24 cellular contexts compared by ENCODE assay signal in the genomic region with DNA sequence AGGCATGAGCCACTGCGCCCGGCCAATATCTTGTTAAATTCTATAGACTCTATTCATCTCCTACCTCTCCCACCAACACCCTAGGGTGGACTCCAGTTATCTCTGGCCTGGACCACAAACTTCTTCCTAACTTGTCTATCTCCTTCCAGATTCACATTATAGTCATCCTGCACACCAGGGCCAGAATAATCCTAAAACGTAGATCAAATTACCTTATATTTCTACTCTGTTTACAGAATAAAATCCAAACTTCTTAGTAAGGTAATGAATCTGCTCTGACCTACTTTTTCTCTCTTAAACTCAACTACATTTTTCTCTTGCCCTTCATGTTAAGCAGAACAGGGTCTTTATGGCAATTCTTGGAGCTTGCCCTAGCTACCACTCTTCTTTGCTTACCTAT. TPM values are rescaled to one million over a fixed set of nuclear protein-coding genes. Genes with fewer than 3 reads are reported as not detected.
DNase-seq lines count a peak whose midpoint lies in the region; ATAC-seq and TF ChIP-seq lines count a peak whose summit lies in the region.
"Had no signal": no experiment of that assay in that cellular context is flagged by ENCODE, and none has a peak within 500 bp of the region (broad histone marks: within the 10 kb centered on the region; RNA-seq: fewer than 3 reads in every experiment).

No MANE protein-coding gene starts in this region.

- H3K9me3 ChIP-seq in adipocyte (ENCODE audit: control insufficient read depth, low read length): no peaks in the 10 kb centered on the region
- H3K9me3 ChIP-seq: left ventricle myocardium inferior, pancreas, tibial nerve had no signal

- TF ChIP-seq CTCF in glutamatergic neuron (IDR thresholded peaks at IDR 0.05; ENCODE audit: partially characterized antibody, unreplicated experiment): no peak

- no peak for ATAC-seq in activated CD4-positive, alpha-beta T cell treated with anti-CD3 and anti-CD28 coated beads for 36 hours
- ATAC-seq in GM21737 (IDR thresholded peaks at IDR 0.05; ENCODE audit: unreplicated experiment): no peak
- ATAC-seq: natural killer cell treated with Interleukin-12 subunit alpha and Interleukin-12 subunit beta and Interleukin-15 and Interleukin-18, amount 100 ng/mL, for 72 hours; pancreas; WTC11 had no signal

- peaks cover 38% of the 10 kb centered on the region for H3K36me3 Mint-ChIP-seq in activated CD4-positive, alpha-beta T cell treated with anti-CD3 and anti-CD28 coated beads for 36 hours (ENCODE audit: low read depth)
- H3K36me3 Mint-ChIP-seq in glutamatergic neuron (ENCODE audit: unreplicated experiment): peaks cover 6% of the 10 kb centered on the region
- H3K36me3 Mint-ChIP-seq in activated naive CD8-positive, alpha-beta T cell treated with anti-CD3 and anti-CD28 coated beads for 36 hours: peaks cover 23% of the 10 kb centered on the region
- H3K36me3 Mint-ChIP-seq: mesothelial cell of epicardium had no signal

- H3K4me3 Mint-ChIP-seq in activated CD4-positive, alpha-beta T cell treated with anti-CD3 and anti-CD28 coated beads for 36 hours: no peak overlapping the region
- peak overlapping the region; percentile 28 for H3K4me3 Mint-ChIP-seq in glutamatergic neuron (ENCODE audit: unreplicated experiment)
- no peak overlapping the region for H3K4me3 Mint-ChIP-seq in activated naive CD8-positive, alpha-beta T cell treated with anti-CD3 and anti-CD28 coated beads for 36 hours
- H3K4me3 Mint-ChIP-seq: activated CD4-positive, alpha-beta memory T cell treated with anti-CD3 and anti-CD28 coated beads for 36 hours; B cell; mesothelial cell of epicardium; natural killer cell treated with Interleukin-12 subunit alpha and Interleukin-12 subunit beta and Interleukin-15 and Interleukin-18, amount 100 ng/mL, for 72 hours; WTC11 had no signal

- no peak for DNase-seq in activated CD4-positive, alpha-beta T cell treated with anti-CD3 and anti-CD28 coated beads for 36 hours
- no peak for DNase-seq in activated CD4-positive, alpha-beta T cell treated with anti-CD3 and anti-CD28 coated beads, Interleukin-2, amount 50 U/mL, for 48 hours
- DNase-seq in adipocyte (ENCODE audit: low read depth) (no peak), glutamatergic neuron (no peak), NCI-H774 (lab: John Stamatoyannopoulos, UW) (no peak), midbrain (lab: John Stamatoyannopoulos, UW) (no peak)
- DNase-seq in activated naive CD8-positive, alpha-beta T cell treated with anti-CD3 and anti-CD28 coated beads for 36 hours: no peak
- DNase-seq: activated CD4-positive, alpha-beta memory T cell treated with anti-CD3 and anti-CD28 coated beads for 36 hours; activated effector memory CD4-positive, alpha-beta T cell treated with anti-CD3 and anti-CD28 coated beads, Interleukin-2, amount 50 U/mL, for 16 hours; foreskin melanocyte; H7; left ventricle myocardium inferior; NCI-H1092 treated with DMSO at 0.1 percent for 48 hours; NCI-H1930; NCI-H69; pancreas; stimulated activated naive CD4-positive, alpha-beta T cell treated with Interleukin-2 at 50 U/mL for 16 hours; T1000 had no signal

- no peaks in the 10 kb centered on the region for H3K27me3 ChIP-seq in adipocyte (replicated peaks; ENCODE audit: control insufficient read depth, insufficient read depth, low read length)
- H3K27me3 ChIP-seq: pancreas, tibial nerve had no signal

- POLR2A ChIA-PET in activated CD4-positive, alpha-beta T cell treated with anti-CD3 and anti-CD28 coated beads for 36 hours (lab: Charles Lee): no interaction called here

- CTCF ChIA-PET in activated CD4-positive, alpha-beta T cell treated with anti-CD3 and anti-CD28 coated beads for 36 hours (lab: Charles Lee): no interaction called here

- H3K27me3 Mint-ChIP-seq in activated CD4-positive, alpha-beta T cell treated with anti-CD3 and anti-CD28 coated beads for 36 hours: no peaks in the 10 kb centered on the region
- H3K27me3 Mint-ChIP-seq in glutamatergic neuron (ENCODE audit: unreplicated experiment): peaks cover 7% of the 10 kb centered on the region
- no peaks in the 10 kb centered on the region for H3K27me3 Mint-ChIP-seq in activated naive CD8-positive, alpha-beta T cell treated with anti-CD3 and anti-CD28 coated beads for 36 hours
- H3K27me3 Mint-ChIP-seq: activated CD4-positive, alpha-beta memory T cell treated with anti-CD3 and anti-CD28 coated beads for 36 hours; B cell; natural killer cell treated with Interleukin-12 subunit alpha and Interleukin-12 subunit beta and Interleukin-15 and Interleukin-18, amount 100 ng/mL, for 72 hours had no signal

- H3K9me3 Mint-ChIP-seq in activated CD4-positive, alpha-beta T cell treated with anti-CD3 and anti-CD28 coated beads for 36 hours (ENCODE audit: low read depth): no peaks in the 10 kb centered on the region
- peaks cover 1% of the 10 kb centered on the region for H3K9me3 Mint-ChIP-seq in glutamatergic neuron (ENCODE audit: unreplicated experiment)
- H3K9me3 Mint-ChIP-seq in activated naive CD8-positive, alpha-beta T cell treated with anti-CD3 and anti-CD28 coated beads for 36 hours: peaks cover 5% of the 10 kb centered on the region
- H3K9me3 Mint-ChIP-seq: activated CD4-positive, alpha-beta memory T cell treated with anti-CD3 and anti-CD28 coated beads for 36 hours; natural killer cell treated with Interleukin-12 subunit alpha and Interleukin-12 subunit beta and Interleukin-15 and Interleukin-18, amount 100 ng/mL, for 72 hours had no signal

- peak overlapping the region; percentile 99 for H3K4me3 ChIP-seq in adipocyte (ENCODE audit: low read length)
- H3K4me3 ChIP-seq: left ventricle myocardium inferior, pancreas, tibial nerve had no signal

- peaks cover 67% of the 10 kb centered on the region for H3K4me1 ChIP-seq in adipocyte (ENCODE audit: control insufficient read depth, insufficient read depth, low read length)

- H3K36me3 ChIP-seq in adipocyte (ENCODE audit: control insufficient read depth, insufficient read depth, low read length, severe bottlenecking): peaks cover 49% of the 10 kb centered on the region
- H3K36me3 ChIP-seq: left ventricle myocardium inferior, pancreas, tibial nerve had no signal

- peak overlapping the region; percentile 55 for H3K27ac Mint-ChIP-seq in activated CD4-positive, alpha-beta T cell treated with anti-CD3 and anti-CD28 coated beads for 36 hours
- no peak overlapping the region for H3K27ac Mint-ChIP-seq in glutamatergic neuron (ENCODE audit: unreplicated experiment)
- no peak overlapping the region for H3K27ac Mint-ChIP-seq in activated naive CD8-positive, alpha-beta T cell treated with anti-CD3 and anti-CD28 coated beads for 36 hours
- H3K27ac Mint-ChIP-seq: activated CD4-positive, alpha-beta memory T cell treated with anti-CD3 and anti-CD28 coated beads for 36 hours; B cell; mesothelial cell of epicardium; natural killer cell treated with Interleukin-12 subunit alpha and Interleukin-12 subunit beta and Interleukin-15 and Interleukin-18, amount 100 ng/mL, for 72 hours; WTC11 had no signal

- H3K4me1 Mint-ChIP-seq in activated CD4-positive, alpha-beta T cell treated with anti-CD3 and anti-CD28 coated beads for 36 hours: peaks cover 48% of the 10 kb centered on the region
- H3K4me1 Mint-ChIP-seq in glutamatergic neuron (ENCODE audit: low read depth, unreplicated experiment): peaks cover 34% of the 10 kb centered on the region
- H3K4me1 Mint-ChIP-seq in activated naive CD8-positive, alpha-beta T cell treated with anti-CD3 and anti-CD28 coated beads for 36 hours: peaks cover 40% of the 10 kb centered on the region

- intact Hi-C loops in activated CD4-positive, alpha-beta T cell treated with anti-CD3 and anti-CD28 coated beads for 36 hours (cut with DNase I, micrococcal nuclease): no loop called here

- H3K9ac ChIP-seq in adipocyte (ENCODE audit: low read length): peak overlapping the region; percentile 100

RNA-seq across cellular contexts. Expression of gene ELL2, which starts 6.9 kb away (rescaled TPM):
- total RNA-seq in activated CD4-positive, alpha-beta T cell treated with anti-CD3 and anti-CD28 coated beads for 36 hours: 100 to 1,000 TPM in 1 of 2 experiments, 10 to 100 TPM in 1; 87.6 to 131 TPM
- 97.0 TPM for total RNA-seq in glutamatergic neuron (ENCODE audit: unreplicated experiment)
- 10 to 100 TPM; 41.9 to 45.6 TPM for total RNA-seq in activated naive CD8-positive, alpha-beta T cell treated with anti-CD3 and anti-CD28 coated beads for 36 hours
